In genomic region chr7:107913846-107914245, GRCh38 we compare ENCODE assay signal across 26 cellular contexts. TPM values are rescaled to one million over a fixed set of nuclear protein-coding genes. Genes with fewer than 3 reads are reported as not detected.
DNase-seq lines count a peak whose midpoint lies in the region; ATAC-seq, FAIRE-seq and TF ChIP-seq lines count a peak whose summit lies in the region.
"Had no signal": no experiment of that assay in that cellular context is flagged by ENCODE, and none has a peak within 500 bp of the region (broad histone marks: within the 10 kb centered on the region; RNA-seq: fewer than 3 reads in every experiment).

No MANE protein-coding gene starts in this region.

- H3K4me2 ChIP-seq in astrocyte (ENCODE audit: low read length) (no peak overlapping the region), keratinocyte (ENCODE audit: control insufficient read depth, extremely low read depth, insufficient read depth, low read depth, low read length) (no peak overlapping the region)

- in situ Hi-C loops in GM13977 (cut with MboI; ENCODE audit: low pct_unique_long_range_greater_than_20kb, low sequenced_read_pairs, unreplicated experiment), result no loop called here

- H3K4me3 ChIP-seq in astrocyte (ENCODE audit: insufficient read depth, low read depth, low read length), result no peak overlapping the region
- no peak overlapping the region for H3K4me3 ChIP-seq in keratinocyte (ENCODE audit: control insufficient read depth in 2 of 3, extremely low read depth in 1 of 3, insufficient read depth in 2 of 3, low read depth in 1 of 3, low read length in 3 of 3)
- H3K4me3 ChIP-seq: colonic mucosa, heart left ventricle, left ventricle myocardium inferior, MG63, right lobe of liver, stomach had no signal

- no peaks in the 10 kb centered on the region for H3K27me3 Mint-ChIP-seq in HFFc6 (ENCODE audit: insufficient read depth)
- no peaks in the 10 kb centered on the region for H3K27me3 Mint-ChIP-seq in astrocyte (ENCODE audit: low read depth, unreplicated experiment)
- H3K27me3 Mint-ChIP-seq: activated T-helper 17 cell treated with anti-CD3 and anti-CD28 coated beads, Interleukin-2, amount 50 U/mL, for 72 hours; brain; natural killer cell treated with Interleukin-12 subunit alpha and Interleukin-12 subunit beta and Interleukin-15 and Interleukin-18, amount 100 ng/mL, for 72 hours had no signal

- H3K79me2 ChIP-seq in astrocyte (ENCODE audit: insufficient read depth, low read length), result peaks cover 15% of the 10 kb centered on the region
- H3K79me2 ChIP-seq in keratinocyte (ENCODE audit: control insufficient read depth, insufficient read depth, low read length), result peaks cover 12% of the 10 kb centered on the region

- H2AFZ ChIP-seq in astrocyte (ENCODE audit: low read depth, low read length) (no peak overlapping the region), keratinocyte (ENCODE audit: control insufficient read depth, low read length) (no peak overlapping the region)
- H2AFZ ChIP-seq: parathyroid adenoma had no signal

- H3K9me3 Mint-ChIP-seq in HFFc6, result no peaks in the 10 kb centered on the region
- no peaks in the 10 kb centered on the region for H3K9me3 Mint-ChIP-seq in astrocyte (ENCODE audit: unreplicated experiment)

- H3K27ac Mint-ChIP-seq in HFFc6, result peak overlapping the region; percentile 35
- H3K27ac Mint-ChIP-seq in astrocyte (ENCODE audit: unreplicated experiment), result no peak overlapping the region
- H3K27ac Mint-ChIP-seq: activated T-helper 17 cell treated with anti-CD3 and anti-CD28 coated beads, Interleukin-2, amount 50 U/mL, for 72 hours; natural killer cell treated with Interleukin-12 subunit alpha and Interleukin-12 subunit beta and Interleukin-15 and Interleukin-18, amount 100 ng/mL, for 72 hours had no signal

- no peaks in the 10 kb centered on the region for H3K27me3 ChIP-seq in astrocyte (ENCODE audit: insufficient read depth, low read length)
- H3K27me3 ChIP-seq in keratinocyte (ENCODE audit: control insufficient read depth, extremely low read depth, insufficient read depth, low read length), result no peaks in the 10 kb centered on the region
- H3K27me3 ChIP-seq: colonic mucosa, heart left ventricle, MG63, right lobe of liver, stomach had no signal

- FAIRE-seq in astrocyte (lab: Jason Lieb, UNC), result peak; percentile 34
- FAIRE-seq in keratinocyte (lab: Jason Lieb, UNC), result peak; percentile 44
- FAIRE-seq: GM12892 had no signal

- H3K36me3 ChIP-seq in astrocyte (ENCODE audit: insufficient read depth, low read length) (peaks cover 32% of the 10 kb centered on the region), keratinocyte (ENCODE audit: control insufficient read depth in 2 of 2, extremely low read depth in 1 of 2, insufficient read depth in 2 of 2, low read length in 2 of 2) (peaks cover 14 to 27% of the 10 kb centered on the region in 2 experiments)
- H3K36me3 ChIP-seq: colonic mucosa had no signal

- no peaks in the 10 kb centered on the region for H3K9me3 ChIP-seq in astrocyte (ENCODE audit: insufficient read depth, low read depth, low read length)
- H3K9me3 ChIP-seq in keratinocyte (ENCODE audit: control insufficient read depth, low read depth, low read length), result no peaks in the 10 kb centered on the region
- H3K9me3 ChIP-seq: colonic mucosa, left ventricle myocardium inferior, MG63, right lobe of liver, stomach had no signal

- H3K9ac ChIP-seq in astrocyte (ENCODE audit: low read length) (no peak overlapping the region), keratinocyte (ENCODE audit: control insufficient read depth, extremely low read depth, insufficient read depth, low read length) (no peak overlapping the region)
- H3K9ac ChIP-seq: parathyroid adenoma had no signal

- DNase-seq in ELR (ENCODE audit: low read depth), result peak; percentile 85
- no peak for DNase-seq in HFFc6
- no peak for DNase-seq in astrocyte (ENCODE audit: low read depth)
- DNase-seq in keratinocyte (ENCODE audit: low read depth, low spot score), result no peak
- no peak for DNase-seq in GM13977 (ENCODE audit: low spot score)
- no peak for DNase-seq in inferior parietal cortex (ENCODE audit: extremely low spot score)
- DNase-seq in SHP77 (lab: John Stamatoyannopoulos, UW), result no peak
- DNase-seq: activated CD4-positive, alpha-beta T cell treated with anti-CD3 and anti-CD28 coated beads for 48 hours; AML-193; colonic mucosa; DMS79; heart left ventricle; left ventricle myocardium inferior; MG63; NCI-H1417 treated with DMSO at 0.1 percent for 48 hours; NCI-H526; right lobe of liver; SIG-M5; stomach; trophoblast cell had no signal

- H3K36me3 Mint-ChIP-seq in HFFc6 (ENCODE audit: low read depth) (peaks cover 57% of the 10 kb centered on the region), astrocyte (ENCODE audit: low read depth, unreplicated experiment) (peaks cover 13% of the 10 kb centered on the region)

- H3K9me1 ChIP-seq in keratinocyte (ENCODE audit: control insufficient read depth, extremely low read depth, insufficient read depth, low read length), result no peaks in the 10 kb centered on the region

- TF ChIP-seq CTCF in HFFc6 (IDR thresholded peaks at IDR 0.05) (no peak), astrocyte (IDR thresholded peaks at IDR 0.05; ENCODE audit: insufficient read depth, low read depth, low read length) (no peak), keratinocyte (optimal IDR thresholded peaks at IDR 0.05 in 1 of 3, IDR thresholded peaks at IDR 0.05 in 1 of 3, conservative IDR thresholded peaks at IDR 0.05 in 1 of 3; ENCODE audit: extremely low read depth in 1 of 3, insufficient read depth in 2 of 3, low read length in 3 of 3) (no peak), GM13977 (IDR thresholded peaks at IDR 0.05; ENCODE audit: extremely low read depth, insufficient read depth, missing control alignments) (no peak)

- dilution Hi-C loops in keratinocyte (cut with MboI; ENCODE audit: extremely low pct_ligation_motif_present, low sequenced_read_pairs), result no loop called here

- ATAC-seq in HG03565 (IDR thresholded peaks at IDR 0.05; ENCODE audit: unreplicated experiment), result no peak
- ATAC-seq: activated T-helper 17 cell treated with anti-CD3 and anti-CD28 coated beads, Interleukin-2, amount 50 U/mL, for 72 hours; heart left ventricle; natural killer cell treated with Interleukin-12 subunit alpha and Interleukin-12 subunit beta and Interleukin-15 and Interleukin-18, amount 100 ng/mL, for 72 hours; right lobe of liver had no signal

- H3K27ac ChIP-seq in astrocyte (ENCODE audit: low read depth, low read length), result no peak overlapping the region
- H3K27ac ChIP-seq in keratinocyte (ENCODE audit: control insufficient read depth, insufficient read depth, low read length), result no peak overlapping the region
- H3K27ac ChIP-seq: colonic mucosa, heart left ventricle, left ventricle myocardium inferior, parathyroid adenoma, right lobe of liver, stomach had no signal

- H3K4me3 Mint-ChIP-seq in HFFc6 (peak overlapping the region; percentile 3; the same call in 1 of the 2 replicates), astrocyte (ENCODE audit: unreplicated experiment) (no peak overlapping the region)
- H3K4me3 Mint-ChIP-seq: activated T-helper 17 cell treated with anti-CD3 and anti-CD28 coated beads, Interleukin-2, amount 50 U/mL, for 72 hours; brain; natural killer cell treated with Interleukin-12 subunit alpha and Interleukin-12 subunit beta and Interleukin-15 and Interleukin-18, amount 100 ng/mL, for 72 hours had no signal

- H3K4me1 Mint-ChIP-seq in HFFc6 (ENCODE audit: low read depth), result peaks cover 35% of the 10 kb centered on the region
- H3K4me1 Mint-ChIP-seq in astrocyte (ENCODE audit: low read depth, unreplicated experiment), result peaks cover 15% of the 10 kb centered on the region

- H4K20me1 ChIP-seq in astrocyte (ENCODE audit: insufficient read depth, low read length) (peaks cover 3% of the 10 kb centered on the region), keratinocyte (ENCODE audit: control insufficient read depth, extremely low read depth, insufficient read depth, low read length) (no peaks in the 10 kb centered on the region)

- H3K4me1 ChIP-seq in astrocyte (ENCODE audit: insufficient read depth, low read length) (no peaks in the 10 kb centered on the region), keratinocyte (ENCODE audit: control insufficient read depth, extremely low read depth, insufficient read depth, low read length) (peaks cover 5% of the 10 kb centered on the region)
- H3K4me1 ChIP-seq: colonic mucosa, parathyroid adenoma, right lobe of liver had no signal

RNA-seq across cellular contexts. Expression of gene DLD, which starts 22.9 kb away (rescaled TPM):
- 10 to 100 TPM; 76.8 to 87.4 (median 82.5) TPM for total RNA-seq in HFFc6 (2021; fragmentation: NEBNext Ultra II Directional; extraction: Animal tissue kit (Norgen Biotek cat#: 25700))
- 73.1 and 73.3 TPM in 2 replicates for total RNA-seq in astrocyte
- polyA plus RNA-seq in keratinocyte, result 108 to 153 TPM (median 143 TPM) in 3 replicates
- polyA plus RNA-seq in keratinocyte (2011; ENCODE audit: low read depth), result 39.2 TPM
- 106 and 210 TPM in 2 replicates for polyA plus RNA-seq in keratinocyte (2011; cell fraction: cytosol; rRNA removed)
- 151 and 186 TPM in 2 replicates for polyA plus RNA-seq in keratinocyte (2011; cell fraction: nucleus; rRNA removed)
- polyA plus RNA-seq in keratinocyte (2012; ENCODE audit: low replicate concordance), result 53.2 and 90.1 TPM in 2 replicates
- 12.3 to 204 TPM (median 110 TPM) in 3 replicates for polyA minus RNA-seq in keratinocyte
- polyA minus RNA-seq in keratinocyte (2011; cell fraction: cytosol; rRNA and poly(A)+ RNA removed), result 35.9 TPM
- polyA minus RNA-seq in keratinocyte (2011; cell fraction: nucleus; rRNA and poly(A)+ RNA removed), result 26.2 and 97.3 TPM in 2 replicates
